13 cellular contexts compared by ENCODE assay signal in genomic region chr2:286774-287392, GRCh38. TPM values are rescaled to one million over a fixed set of nuclear protein-coding genes. Genes with fewer than 3 reads are reported as not detected.
DNase-seq lines count a peak whose midpoint lies in the region; ATAC-seq and TF ChIP-seq lines count a peak whose summit lies in the region.
"Had no signal": no experiment of that assay in that cellular context is flagged by ENCODE, and none has a peak within 500 bp of the region (broad histone marks: within the 10 kb centered on the region; RNA-seq: fewer than 3 reads in every experiment).

No MANE protein-coding gene starts in this region.

- no peaks in the 10 kb centered on the region for H3K9me3 ChIP-seq in adipocyte (ENCODE audit: control insufficient read depth, low read length)
- H3K9me3 ChIP-seq: SJSA1 had no signal

- H3K27me3 ChIP-seq in adipocyte (replicated peaks; ENCODE audit: control insufficient read depth, insufficient read depth, low read length) = peaks cover 4% of the 10 kb centered on the region

- H3K27ac Mint-ChIP-seq in HFFc6 = no peak overlapping the region
- H3K27ac Mint-ChIP-seq in immature natural killer cell = no peak overlapping the region

- H3K9me3 Mint-ChIP-seq in HFFc6 (no peaks in the 10 kb centered on the region), immature natural killer cell (no peaks in the 10 kb centered on the region)

- peak overlapping the region; percentile 37 for H3K4me3 ChIP-seq in adipocyte (ENCODE audit: low read length)
- H3K4me3 ChIP-seq: SJSA1 had no signal

- DNase-seq in HFFc6 (no peak), adipocyte (ENCODE audit: low read depth) (no peak), immature natural killer cell (no peak), retina (peak; percentile 76), SW480 (ENCODE audit: low spot score) (no peak), GM03348 (ENCODE audit: low spot score) (no peak)
- DNase-seq: activated CD8-positive, alpha-beta memory T cell treated with anti-CD3 and anti-CD28 coated beads, Interleukin-2, amount 50 U/mL, for 4 hours; effector CD8-positive, alpha-beta T cell; NCI-H1417 treated with DMSO at 0.1 percent for 48 hours had no signal

- H3K4me1 Mint-ChIP-seq in HFFc6 (ENCODE audit: low read depth) (peaks cover 42% of the 10 kb centered on the region), immature natural killer cell (peaks cover 13 to 21% of the 10 kb centered on the region in 2 donors)

- H3K9ac ChIP-seq in adipocyte (ENCODE audit: low read length) = no peak overlapping the region

- peaks cover 6% of the 10 kb centered on the region for H3K36me3 Mint-ChIP-seq in HFFc6 (ENCODE audit: low read depth)
- peaks cover 0 to 8% (median 0%) of the 10 kb centered on the region in 3 donors for H3K36me3 Mint-ChIP-seq in immature natural killer cell

- peak overlapping the region; percentile 22; the same call in 1 of the 2 replicates for H3K4me3 Mint-ChIP-seq in HFFc6
- peak overlapping the region; percentile 61 to 76 (median 69) for H3K4me3 Mint-ChIP-seq in immature natural killer cell

- H3K36me3 ChIP-seq in adipocyte (ENCODE audit: control insufficient read depth, insufficient read depth, low read length, severe bottlenecking) = peaks cover 5% of the 10 kb centered on the region

- H3K27me3 Mint-ChIP-seq in HFFc6 (ENCODE audit: insufficient read depth) = peaks cover 8% of the 10 kb centered on the region; the same call in 1 of the 2 replicates
- H3K27me3 Mint-ChIP-seq in immature natural killer cell (ENCODE audit: low read depth in 3 of 3) = peaks cover 0 to 11% (median 8%) of the 10 kb centered on the region in 3 donors

- peaks cover 24% of the 10 kb centered on the region for H3K4me1 ChIP-seq in adipocyte (ENCODE audit: control insufficient read depth, insufficient read depth, low read length)

- TF ChIP-seq CTCF in HFFc6 (IDR thresholded peaks at IDR 0.05) = no peak

- ATAC-seq in HG03442 (IDR thresholded peaks at IDR 0.05; ENCODE audit: unreplicated experiment) = no peak
- no peak for ATAC-seq in GM19324 (IDR thresholded peaks at IDR 0.05; ENCODE audit: low FRiP score, unreplicated experiment)

RNA-seq across cellular contexts. Expression of gene ALKAL2, which starts 1.0 kb away (rescaled TPM):
- not detected for total RNA-seq in HFFc6 (2021; fragmentation: NEBNext Ultra II Directional; extraction: Animal tissue kit (Norgen Biotek cat#: 25700))
- polyA plus RNA-seq in immature natural killer cell = 1 to 10 TPM; 4.1 to 7.5 (median 6.6) TPM
- total RNA-seq: mononuclear cell, SJSA1 had no signal

RNA-seq across cellular contexts. Expression of gene ACP1, which starts 22.1 kb away (rescaled TPM):
- 10 to 100 TPM; 83.4 to 95.3 (median 89.2) TPM for total RNA-seq in HFFc6 (2021; fragmentation: NEBNext Ultra II Directional; extraction: Animal tissue kit (Norgen Biotek cat#: 25700))
- 100 to 1,000 TPM; 191 to 339 (median 197) TPM for polyA plus RNA-seq in immature natural killer cell

RNA-seq across cellular contexts. Expression of gene SH3YL1, which starts 23.1 kb away (rescaled TPM):
- total RNA-seq in HFFc6 (2021; fragmentation: NEBNext Ultra II Directional; extraction: Animal tissue kit (Norgen Biotek cat#: 25700)) = 10 to 100 TPM in 4 of 6 experiments, 1 to 10 TPM in 2; 9.9 to 14.2 (median 12.7) TPM
- 10 to 100 TPM; 20.8 to 29.5 (median 23.0) TPM for polyA plus RNA-seq in immature natural killer cell
